In genomic region chr20:33276303-33277113, GRCh38 we compare ENCODE assay signal across 17 cellular contexts. TPM values are rescaled to one million over a fixed set of nuclear protein-coding genes. Genes with fewer than 3 reads are reported as not detected.
"Had no signal": no experiment of that assay in that cellular context is flagged by ENCODE, and none has a peak within 500 bp of the region (broad histone marks: within the 10 kb centered on the region; RNA-seq: fewer than 3 reads in every experiment).

No MANE protein-coding gene starts in this region.

- H3K27ac ChIP-seq: gastrocnemius medialis, hepatocyte, thyroid gland had no signal

- H3K4me2 ChIP-seq: hepatocyte had no signal

- H3K27ac Mint-ChIP-seq: activated CD4-positive, alpha-beta memory T cell treated with anti-CD3 and anti-CD28 coated beads for 36 hours; activated T-cell treated with anti-CD3 and anti-CD28 coated beads, Interleukin-2, amount 50 U/mL, for 72 hours had no signal

- H3K27me3 ChIP-seq: thyroid gland had no signal

- H3K36me3 ChIP-seq: gastrocnemius medialis, thyroid gland had no signal

- H3K4me3 Mint-ChIP-seq: activated CD4-positive, alpha-beta memory T cell treated with anti-CD3 and anti-CD28 coated beads for 36 hours; activated T-cell treated with anti-CD3 and anti-CD28 coated beads, Interleukin-2, amount 50 U/mL, for 72 hours; naive thymus-derived CD8-positive, alpha-beta T cell had no signal

- H3K79me2 ChIP-seq: hepatocyte had no signal

- H3K4me3 ChIP-seq: gastrocnemius medialis, hepatocyte, thyroid gland had no signal

- H3K9me3 Mint-ChIP-seq: activated CD4-positive, alpha-beta memory T cell treated with anti-CD3 and anti-CD28 coated beads for 36 hours; activated T-cell treated with anti-CD3 and anti-CD28 coated beads, Interleukin-2, amount 50 U/mL, for 72 hours; naive thymus-derived CD8-positive, alpha-beta T cell had no signal

- DNase-seq: activated CD4-positive, alpha-beta memory T cell treated with anti-CD3 and anti-CD28 coated beads for 36 hours; activated CD4-positive, alpha-beta T cell treated with anti-CD3 and anti-CD28 coated beads for 1 hour; activated CD8-positive, alpha-beta memory T cell treated with anti-CD3 and anti-CD28 coated beads, Interleukin-2, amount 50 U/mL, for 4 hours; activated T-cell treated with anti-CD3 and anti-CD28 coated beads, Interleukin-2, amount 50 U/mL, for 72 hours; caudate nucleus; cortex of kidney; effector CD8-positive, alpha-beta T cell; gastrocnemius medialis; kidney glomerular epithelial cell; naive thymus-derived CD8-positive, alpha-beta T cell; stimulated activated CD4-positive, alpha-beta T cell treated with anti-CD3 and anti-CD28 coated beads, Interleukin-2, amount 100 ng/mL, for 48 hours; thyroid gland had no signal

- H2AFZ ChIP-seq: hepatocyte had no signal

- H3K4me1 ChIP-seq: gastrocnemius medialis had no signal

- ATAC-seq: activated T-cell treated with anti-CD3 and anti-CD28 coated beads, Interleukin-2, amount 50 U/mL, for 72 hours; gastrocnemius medialis; naive thymus-derived CD8-positive, alpha-beta T cell had no signal

- H3K9me3 ChIP-seq: gastrocnemius medialis, thyroid gland had no signal

- H3K36me3 Mint-ChIP-seq: activated CD4-positive, alpha-beta memory T cell treated with anti-CD3 and anti-CD28 coated beads for 36 hours; naive thymus-derived CD8-positive, alpha-beta T cell had no signal

RNA-seq across cellular contexts. Expression of gene BPIFB1, which starts 6.5 kb away (rescaled TPM):
- total RNA-seq: activated CD4-positive, alpha-beta memory T cell treated with anti-CD3 and anti-CD28 coated beads for 36 hours; activated T-cell treated with anti-CD3 and anti-CD28 coated beads, Interleukin-2, amount 50 U/mL, for 72 hours; gastrocnemius medialis; lung microvascular endothelial cell; mononuclear cell; naive thymus-derived CD8-positive, alpha-beta T cell; omental fat pad; T-helper 2 cell treated with Interferon-gamma antibody and Interleukin-4, amounts not matched to agents 100 ng/mL and 5 ng/mL, for 36 hours; thyroid gland had no signal

RNA-seq across cellular contexts. Expression of gene BPIFA1, which starts 40.7 kb away (rescaled TPM):
- total RNA-seq: activated CD4-positive, alpha-beta memory T cell treated with anti-CD3 and anti-CD28 coated beads for 36 hours; activated T-cell treated with anti-CD3 and anti-CD28 coated beads, Interleukin-2, amount 50 U/mL, for 72 hours; gastrocnemius medialis; hepatocyte; lung microvascular endothelial cell; mononuclear cell; naive thymus-derived CD8-positive, alpha-beta T cell; omental fat pad; T-helper 2 cell treated with Interferon-gamma antibody and Interleukin-4, amounts not matched to agents 100 ng/mL and 5 ng/mL, for 36 hours; thyroid gland had no signal

RNA-seq across cellular contexts. Expression of gene BPIFA3, which starts 59.4 kb away (rescaled TPM):
- total RNA-seq: activated CD4-positive, alpha-beta memory T cell treated with anti-CD3 and anti-CD28 coated beads for 36 hours; activated T-cell treated with anti-CD3 and anti-CD28 coated beads, Interleukin-2, amount 50 U/mL, for 72 hours; gastrocnemius medialis; hepatocyte; lung microvascular endothelial cell; mononuclear cell; naive thymus-derived CD8-positive, alpha-beta T cell; omental fat pad; T-helper 2 cell treated with Interferon-gamma antibody and Interleukin-4, amounts not matched to agents 100 ng/mL and 5 ng/mL, for 36 hours; thyroid gland had no signal
